Comparison of ENCODE assay signal across 8 cellular contexts in genomic region chr3:48989796-48990635, GRCh38. TPM values are rescaled to one million over a fixed set of nuclear protein-coding genes. Genes with fewer than 3 reads are reported as not detected.
DNase-seq lines count a peak whose midpoint lies in the region; ATAC-seq and TF ChIP-seq lines count a peak whose summit lies in the region.

TSS of gene P4HTM (plus strand) at chr3:48990241. CDS start at chr3:48990257, 16 bp downstream.

- peak; percentile 84 for ATAC-seq in stimulated activated naive CD8-positive, alpha-beta T cell treated with anti-CD3 and anti-CD28 coated beads, Interleukin-15, amount 100 ng/mL, for 72 hours

- peaks cover under 1% of the 10 kb centered on the region for H3K36me3 Mint-ChIP-seq in neural crest cell (ENCODE audit: low read depth)

- H3K36me3 ChIP-seq in BLaER1: peaks cover 30% of the 10 kb centered on the region

- H4K20me1 ChIP-seq in BLaER1: no peaks in the 10 kb centered on the region; the same call in 1 of the 2 replicates

- H3K4me1 ChIP-seq in BLaER1: peaks cover 55% of the 10 kb centered on the region

- H3K4me2 ChIP-seq in BLaER1: peak within 1 kb of the TSS; percentile 99

- H3K27me3 ChIP-seq in BLaER1: peaks cover 28% of the 10 kb centered on the region; the same call in 1 of the 2 replicates

- CTCF ChIA-PET in RWPE1 (lab: Yijun Ruan, JAX): interaction anchor here (0.6 to 1.2 kb wide), 3 partner anchors 17 to 43 kb away, joined by 3 read pairs; partner anchors contain the start of gene WDR6

- no peaks in the 10 kb centered on the region for H3K9me3 ChIP-seq in BLaER1

- H3K4me3 ChIP-seq in BLaER1: peak within 1 kb of the TSS; percentile 85
- H3K4me3 ChIP-seq in fibroblast of the aortic adventitia (ENCODE audit: low read depth, low read length): peak within 1 kb of the TSS; percentile 89

- no peaks in the 10 kb centered on the region for H3K9me3 Mint-ChIP-seq in neural crest cell
- H3K9me3 Mint-ChIP-seq in stimulated activated naive CD8-positive, alpha-beta T cell treated with anti-CD3 and anti-CD28 coated beads, Interleukin-15, amount 100 ng/mL, for 72 hours: no peaks in the 10 kb centered on the region

- H3K27ac ChIP-seq in BLaER1 (peak within 1 kb of the TSS; percentile 83), RWPE1 (peak within 1 kb of the TSS; percentile 94)

- peak; percentile 46 for TF ChIP-seq CTCF in RWPE1 (conservative IDR thresholded peaks at IDR 0.05; ENCODE audit: low read depth)
- TF ChIP-seq CTCF in fibroblast of the aortic adventitia (IDR thresholded peaks at IDR 0.05; ENCODE audit: insufficient read depth, low read length): peak; percentile 62
- peak; percentile 39 for TF ChIP-seq CTCF in neural crest cell (conservative IDR thresholded peaks at IDR 0.05)

- H3K27me3 Mint-ChIP-seq in neural crest cell (ENCODE audit: low read depth): no peaks in the 10 kb centered on the region
- no peaks in the 10 kb centered on the region for H3K27me3 Mint-ChIP-seq in stimulated activated naive CD8-positive, alpha-beta T cell treated with anti-CD3 and anti-CD28 coated beads, Interleukin-15, amount 100 ng/mL, for 72 hours

- peaks cover 31% of the 10 kb centered on the region for H3K4me1 Mint-ChIP-seq in neural crest cell
- peaks cover 78% of the 10 kb centered on the region for H3K4me1 Mint-ChIP-seq in stimulated activated naive CD8-positive, alpha-beta T cell treated with anti-CD3 and anti-CD28 coated beads, Interleukin-15, amount 100 ng/mL, for 72 hours

- DNase-seq in GM19238 (ENCODE audit: insufficient read length, low spot score): peak; percentile 52
- DNase-seq in HPDE6-E6E7 (ENCODE audit: extremely low spot score): peak; percentile 9
- DNase-seq in RWPE1 (ENCODE audit: low spot score): peak; percentile 69
- peak; percentile 92 for DNase-seq in activated effector memory CD4-positive, alpha-beta T cell treated with anti-CD3 and anti-CD28 coated beads, Interleukin-2, amount 50 U/mL, for 16 hours
- peak; percentile 94 for DNase-seq in fibroblast of the aortic adventitia (ENCODE audit: low read depth)
- peak; percentile 63 for DNase-seq in neural crest cell (ENCODE audit: low read depth, low spot score)
- peak; percentile 82 to 88 for DNase-seq in stimulated activated naive CD8-positive, alpha-beta T cell treated with anti-CD3 and anti-CD28 coated beads, Interleukin-15, amount 100 ng/mL, for 72 hours

- peak within 1 kb of the TSS; percentile 95 for H3K4me3 Mint-ChIP-seq in neural crest cell
- H3K4me3 Mint-ChIP-seq in stimulated activated naive CD8-positive, alpha-beta T cell treated with anti-CD3 and anti-CD28 coated beads, Interleukin-15, amount 100 ng/mL, for 72 hours: peak within 1 kb of the TSS; percentile 91 to 98

- H3K9ac ChIP-seq in BLaER1: peak within 1 kb of the TSS; percentile 88

- POLR2A ChIA-PET in RWPE1 (lab: Yijun Ruan, JAX; ENCODE audit: low non-redundant PET): interaction anchor here (0.7 kb wide), 1 partner anchor 18 kb away, joined by 3 read pairs; the partner anchor contains the start of gene WDR6

- H3K27ac Mint-ChIP-seq in neural crest cell (ENCODE audit: unreplicated experiment): peak within 1 kb of the TSS; percentile 98
- peak within 1 kb of the TSS; percentile 96 to 98 for H3K27ac Mint-ChIP-seq in stimulated activated naive CD8-positive, alpha-beta T cell treated with anti-CD3 and anti-CD28 coated beads, Interleukin-15, amount 100 ng/mL, for 72 hours

RNA-seq across cellular contexts. Expression of gene P4HTM, which starts in this region (rescaled TPM):
- 22.2 and 49.1 TPM in 2 replicates for total RNA-seq in fibroblast of the aortic adventitia (ENCODE audit: low replicate concordance)
- total RNA-seq in neural crest cell: 29.1 and 31.4 TPM in 2 replicates

Comparison
In these comparisons a context has a peak if more than half of its experiments do, and no peak if none do; other contexts are left out.
1. Peak in every context shown above with its lines: DNase-seq, ATAC-seq, H3K4me3 ChIP-seq and H3K27ac ChIP-seq.
2. DNase-seq: peak in every context shown above with its lines; median percentile 94 in fibroblast of the aortic adventitia; 92 in activated effector memory CD4-positive, alpha-beta T cell treated with anti-CD3 and anti-CD28 coated beads, Interleukin-2, amount 50 U/mL, for 16 hours; 85 in stimulated activated naive CD8-positive, alpha-beta T cell treated with anti-CD3 and anti-CD28 coated beads, Interleukin-15, amount 100 ng/mL, for 72 hours; 69 in RWPE1; 63 in neural crest cell; 52 in GM19238; 9 in HPDE6-E6E7.